Comparison of ENCODE assay signal across 14 cellular contexts in the genomic region with DNA sequence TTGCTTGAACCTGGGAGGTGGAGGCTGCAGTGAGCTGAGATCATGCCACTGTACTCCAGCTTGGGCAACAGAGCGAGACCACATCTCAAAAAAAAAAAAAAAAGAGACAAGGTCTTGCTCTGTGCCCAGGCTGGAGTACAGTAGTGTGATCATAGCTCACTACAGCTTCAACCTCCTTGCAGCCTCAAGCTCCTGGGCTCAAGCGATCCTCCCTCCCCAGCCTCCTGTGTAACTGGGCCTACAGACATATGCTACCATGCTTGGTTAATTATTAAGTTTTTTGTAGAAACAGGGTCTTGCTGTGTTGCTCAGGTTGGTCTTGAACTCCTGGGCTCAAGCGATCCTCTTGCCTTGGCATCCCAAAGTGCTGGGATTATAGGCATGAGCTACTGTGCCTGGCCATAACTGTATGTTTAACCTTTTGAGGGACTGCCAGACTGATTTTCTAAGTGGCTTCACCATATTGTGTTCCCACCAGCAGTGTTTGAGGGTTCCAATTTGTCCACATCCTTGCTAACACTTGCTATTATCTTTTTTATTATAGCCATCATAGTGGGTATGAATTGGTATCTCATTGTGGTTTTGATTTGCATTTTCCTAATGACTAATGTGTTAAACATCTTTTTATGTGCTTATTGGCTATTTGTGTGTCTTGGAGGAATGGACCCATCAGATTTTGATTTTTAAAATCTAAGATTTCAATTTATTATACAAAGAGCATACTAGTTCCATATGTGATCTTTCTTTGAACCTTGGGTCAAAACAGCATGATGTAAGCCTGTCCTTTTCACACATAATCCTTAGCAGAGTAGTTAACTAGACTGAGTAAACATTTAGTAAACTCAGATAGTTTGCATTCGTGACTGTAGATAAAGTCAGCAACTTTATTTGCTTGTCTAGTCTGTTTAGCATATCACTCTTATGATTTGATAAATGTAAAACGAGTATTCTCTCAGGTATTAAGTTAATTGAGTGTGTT. TPM values are rescaled to one million over a fixed set of nuclear protein-coding genes. Genes with fewer than 3 reads are reported as not detected.
DNase-seq lines count a peak whose midpoint lies in the region; TF ChIP-seq lines count a peak whose summit lies in the region.
"Had no signal": no experiment of that assay in that cellular context is flagged by ENCODE, and none has a peak within 500 bp of the region (broad histone marks: within the 10 kb centered on the region; RNA-seq: fewer than 3 reads in every experiment).

No MANE protein-coding gene starts in this region.

- TF ChIP-seq CTCF in RWPE1 (conservative IDR thresholded peaks at IDR 0.05; ENCODE audit: low read depth) (no peak), transverse colon (IDR thresholded peaks at IDR 0.05) (no peak)

- in situ Hi-C loops in transverse colon (cut with MboI; ENCODE audit: low pct_ligation_motif_present in 1 of 4, low pct_unique_long_range_greater_than_20kb in 1 of 4, low sequenced_read_pairs in 3 of 4): loop anchor here (25.0 kb wide), 4 partner anchors 99 to 374 kb away; no protein-coding TSS in a partner anchor

- peak overlapping the region; percentile 13; the same call in 1 of the 2 replicates for H3K27ac ChIP-seq in ACC112 (ENCODE audit: low read depth, low read length)
- peak overlapping the region; percentile 40 for H3K27ac ChIP-seq in RWPE1
- no peak overlapping the region for H3K27ac ChIP-seq in transverse colon

- DNase-seq in HCEC 1CT (peak; percentile 61), RWPE1 (ENCODE audit: low spot score) (no peak), iris pigment epithelial cell (ENCODE audit: low read depth) (peak; percentile 34), GOT3 (lab: John Stamatoyannopoulos, UW) (no peak), transverse colon (no peak), AG08395 (ENCODE audit: low spot score) (no peak), NAMALWA (ENCODE audit: low spot score) (no peak)
- DNase-seq: activated gamma-delta T cell; hypothalamus; NCI-H2029; RPMI8226; stimulated activated CD4-positive, alpha-beta T cell treated with anti-CD3 and anti-CD28 coated beads, Interleukin-12 subunit alpha, Interleukin-12 subunit beta, amount 100 ng/mL, for 4 hours; stimulated activated naive CD8-positive, alpha-beta T cell treated with anti-CD3 and anti-CD28 coated beads, Interleukin-15, amount 100 ng/mL, for 72 hours had no signal

- no peaks in the 10 kb centered on the region for H3K9me3 ChIP-seq in transverse colon

- H3K36me3 ChIP-seq in ACC112 (ENCODE audit: insufficient read depth, low read length) (peaks cover 11% of the 10 kb centered on the region; the same call in 1 of the 2 replicates), transverse colon (peaks cover 0 to 56% (median 19%) of the 10 kb centered on the region in 4 donors)

- no peaks in the 10 kb centered on the region for H3K79me2 ChIP-seq in ACC112 (ENCODE audit: control insufficient read depth, insufficient read depth, low read length, unreplicated experiment)

- TF ChIP-seq EP300 in transverse colon (IDR thresholded peaks at IDR 0.05; ENCODE audit: low read depth): no peak

- no peak overlapping the region for H3K4me3 ChIP-seq in ACC112 (ENCODE audit: low read depth, low read length)
- H3K4me3 ChIP-seq in transverse colon: no peak overlapping the region

- intact Hi-C loops in transverse colon (cut with DNase I; ENCODE audit: low total_unique reads): no loop called here

- H3K27me3 ChIP-seq in ACC112 (ENCODE audit: insufficient read depth, low read length) (no peaks in the 10 kb centered on the region), transverse colon (no peaks in the 10 kb centered on the region)

- CTCF ChIA-PET in RWPE1 (lab: Yijun Ruan, JAX): interaction anchor here (0.7 kb wide), 1 partner anchor 70 kb away, joined by 3 read pairs; no protein-coding TSS in a partner anchor

- no peak for TF ChIP-seq POLR2A in transverse colon (IDR thresholded peaks at IDR 0.05)

- no peak overlapping the region for H2AFZ ChIP-seq in ACC112 (ENCODE audit: low read length, unreplicated experiment)

- POLR2A ChIA-PET in RWPE1 (lab: Yijun Ruan, JAX; ENCODE audit: low non-redundant PET): no interaction called here

- 58 to 75% methylated on average over 4 to 5 of the region's 5 CpGs for WGBS in transverse colon (ENCODE audit: low coverage in 1 of 2), 2 donors

- H3K4me1 ChIP-seq in ACC112 (ENCODE audit: control insufficient read depth, insufficient read depth, low read length, unreplicated experiment): peaks cover 32% of the 10 kb centered on the region
- no peaks in the 10 kb centered on the region for H3K4me1 ChIP-seq in transverse colon

RNA-seq across cellular contexts. Expression of a gene that starts 38.1 kb away (rescaled TPM):
- total RNA-seq in transverse colon: 100 to 1,000 TPM in 3 of 4 donors, 10 to 100 TPM in 1; 39.2 to 176 (median 133) TPM

Comparison
In these comparisons a context has a peak if more than half of its experiments do, and no peak if none do; other contexts are left out.
1. H3K27ac ChIP-seq: peak in ACC112 (single experiment) and RWPE1 (single experiment); none in transverse colon (0 of 4).
2. DNase-seq: peak in HCEC 1CT (single experiment) and iris pigment epithelial cell (single experiment); none in RWPE1 (single experiment), GOT3 (single experiment), transverse colon (single experiment), AG08395 (single experiment) and NAMALWA (single experiment).